6 cellular contexts compared by ENCODE assay signal in genomic region chr12:7953912-7954311, GRCh38. TPM values are rescaled to one million over a fixed set of nuclear protein-coding genes. Genes with fewer than 3 reads are reported as not detected.
DNase-seq lines count a peak whose midpoint lies in the region; ATAC-seq, FAIRE-seq and TF ChIP-seq lines count a peak whose summit lies in the region.
"Not testable (repeated sequence)": the region's sequence is repeated elsewhere in the genome, so short reads cannot be mapped to it uniquely, and the experiment has no call there.
"Had no signal": no experiment of that assay in that cellular context is flagged by ENCODE, and none has a peak within 500 bp of the region (broad histone marks: within the 10 kb centered on the region; RNA-seq: fewer than 3 reads in every experiment).

No MANE protein-coding gene starts in this region.

- H3K9me3 Mint-ChIP-seq in activated naive CD4-positive, alpha-beta T cell treated with anti-CD3 and anti-CD28 coated beads, Interleukin-2, amount 50 U/mL, for 24 hours: not testable (repeated sequence)

- H3K9me3 ChIP-seq in T-helper 17 cell (ENCODE audit: control insufficient read depth, low read length, poor library complexity, severe bottlenecking); keratinocyte (ENCODE audit: control insufficient read depth, low read depth, low read length): not testable (repeated sequence)

- peak; percentile 5 for DNase-seq in DMS 273 (lab: John Stamatoyannopoulos, UW; ENCODE audit: unreplicated experiment)
- peak; percentile 9 for DNase-seq in NCI-H82 (lab: John Stamatoyannopoulos, UW)
- DNase-seq in T-helper 17 cell; keratinocyte (ENCODE audit: low read depth, low spot score): not testable (repeated sequence)

- not testable (repeated sequence) for H3K27me3 ChIP-seq in keratinocyte (ENCODE audit: control insufficient read depth, extremely low read depth, insufficient read depth, low read length)

- not testable (repeated sequence) for H3K4me3 ChIP-seq in keratinocyte (ENCODE audit: control insufficient read depth in 2 of 3, extremely low read depth in 1 of 3, insufficient read depth in 2 of 3, low read depth in 1 of 3, low read length in 3 of 3)

- not testable (repeated sequence) for H3K4me1 ChIP-seq in keratinocyte (ENCODE audit: control insufficient read depth, extremely low read depth, insufficient read depth, low read length)

- H3K9me1 ChIP-seq in keratinocyte (ENCODE audit: control insufficient read depth, extremely low read depth, insufficient read depth, low read length): not testable (repeated sequence)

- not testable (repeated sequence) for H3K4me3 Mint-ChIP-seq in T-helper 17 cell; activated naive CD4-positive, alpha-beta T cell treated with anti-CD3 and anti-CD28 coated beads, Interleukin-2, amount 50 U/mL, for 24 hours

- H2AFZ ChIP-seq in keratinocyte (ENCODE audit: control insufficient read depth, low read length): not testable (repeated sequence)

- not testable (repeated sequence) for H3K27ac ChIP-seq in keratinocyte (ENCODE audit: control insufficient read depth, insufficient read depth, low read length)

- dilution Hi-C loops in keratinocyte (cut with MboI; ENCODE audit: extremely low pct_ligation_motif_present, low sequenced_read_pairs): not testable (repeated sequence)

- not testable (repeated sequence) for H3K36me3 Mint-ChIP-seq in T-helper 17 cell (ENCODE audit: low read depth); activated naive CD4-positive, alpha-beta T cell treated with anti-CD3 and anti-CD28 coated beads, Interleukin-2, amount 50 U/mL, for 24 hours

- H4K20me1 ChIP-seq in keratinocyte (ENCODE audit: control insufficient read depth, extremely low read depth, insufficient read depth, low read length): not testable (repeated sequence)

- ATAC-seq in T-helper 17 cell: not testable (repeated sequence)

- not testable (repeated sequence) for H3K4me2 ChIP-seq in keratinocyte (ENCODE audit: control insufficient read depth, extremely low read depth, insufficient read depth, low read depth, low read length)

- H3K27ac Mint-ChIP-seq in T-helper 17 cell: peak overlapping the region; percentile 9
- H3K27ac Mint-ChIP-seq in activated naive CD4-positive, alpha-beta T cell treated with anti-CD3 and anti-CD28 coated beads, Interleukin-2, amount 50 U/mL, for 24 hours: peak overlapping the region; percentile 72

- not testable (repeated sequence) for H3K79me2 ChIP-seq in keratinocyte (ENCODE audit: control insufficient read depth, insufficient read depth, low read length)

- not testable (repeated sequence) for TF ChIP-seq CTCF in keratinocyte (optimal IDR thresholded peaks at IDR 0.05 in 1 of 3, IDR thresholded peaks at IDR 0.05 in 1 of 3, conservative IDR thresholded peaks at IDR 0.05 in 1 of 3; ENCODE audit: extremely low read depth in 1 of 3, insufficient read depth in 2 of 3, low read length in 3 of 3)

- not testable (repeated sequence) for H3K9ac ChIP-seq in keratinocyte (ENCODE audit: control insufficient read depth, extremely low read depth, insufficient read depth, low read length)

- not testable (repeated sequence) for H3K27me3 Mint-ChIP-seq in T-helper 17 cell; activated naive CD4-positive, alpha-beta T cell treated with anti-CD3 and anti-CD28 coated beads, Interleukin-2, amount 50 U/mL, for 24 hours

- peak; percentile 58 for FAIRE-seq in keratinocyte (lab: Jason Lieb, UNC)

- H3K36me3 ChIP-seq in keratinocyte (ENCODE audit: control insufficient read depth in 2 of 2, extremely low read depth in 1 of 2, insufficient read depth in 2 of 2, low read length in 2 of 2): not testable (repeated sequence)

- H3K4me1 Mint-ChIP-seq in T-helper 17 cell: peaks cover 11% of the 10 kb centered on the region
- peaks cover 13% of the 10 kb centered on the region for H3K4me1 Mint-ChIP-seq in activated naive CD4-positive, alpha-beta T cell treated with anti-CD3 and anti-CD28 coated beads, Interleukin-2, amount 50 U/mL, for 24 hours

RNA-seq across cellular contexts. Expression of gene SLC2A3, which starts 17.9 kb away (rescaled TPM):
- total RNA-seq in T-helper 17 cell: 100 to 1,000 TPM; 689 to 766 TPM
- 16.2 to 40.5 TPM (median 28.3 TPM) in 3 replicates for polyA plus RNA-seq in keratinocyte
- polyA plus RNA-seq in keratinocyte (2011; ENCODE audit: low read depth): 11.3 TPM
- 6.6 and 8.1 TPM in 2 replicates for polyA plus RNA-seq in keratinocyte (2011; cell fraction: cytosol; rRNA removed)
- polyA plus RNA-seq in keratinocyte (2011; cell fraction: nucleus; rRNA removed): 29.8 and 30.9 TPM in 2 replicates
- 14.7 and 30.1 TPM in 2 replicates for polyA plus RNA-seq in keratinocyte (2012; ENCODE audit: low replicate concordance)
- 19.1 to 53.4 TPM (median 38.4 TPM) in 3 replicates for polyA minus RNA-seq in keratinocyte
- 7.5 TPM for polyA minus RNA-seq in keratinocyte (2011; cell fraction: cytosol; rRNA and poly(A)+ RNA removed)
- 23.0 and 41.5 TPM in 2 replicates for polyA minus RNA-seq in keratinocyte (2011; cell fraction: nucleus; rRNA and poly(A)+ RNA removed)
- total RNA-seq: Calu3 had no signal
